Comparison of ENCODE assay signal across 1 cellular context in genomic region chr7:101321491-101322401, GRCh38.
TF ChIP-seq lines count a peak whose summit lies in the region.

IFT22 (minus strand) TSS chr7:101321812; CDS start chr7:101321709, 103 bp downstream.

TF ChIP-seq in HepG2, 621 proteins besides CTCF, POLR2A, EP300 and RAD21 (continued from another document and continues in another):
- TF ChIP-seq CENPT (CRISPR knock-in tag; IDR thresholded peaks at IDR 0.05; ENCODE audit: low read depth) (0 out of 2 replicates have a peak, but pooled peaks have one; percentile 67), ASH2L (IDR thresholded peaks at IDR 0.05; ENCODE audit: insufficient read length, low read depth, low read length) (peak; percentile 24), ZNF639 (CRISPR knock-in tag; conservative IDR thresholded peaks at IDR 0.05) (no peak), ZNF782 (CRISPR knock-in tag; IDR thresholded peaks at IDR 0.05; ENCODE audit: borderline replicate concordance) (0 out of 2 replicates have a peak, but pooled peaks have one; percentile 35), STAG1 (CRISPR knock-in tag; IDR thresholded peaks at IDR 0.05) (peak; percentile 68), NKX3-1 (CRISPR knock-in tag; IDR thresholded peaks at IDR 0.05) (no peak), CSRNP1 (CRISPR knock-in tag; IDR thresholded peaks at IDR 0.05) (0 out of 2 replicates have a peak, but pooled peaks have one; percentile 27), ATF4 (CRISPR knock-in tag; IDR thresholded peaks at IDR 0.05) (peak in 1 of 2 experiments; percentile 15; a peak in 1 of 4 replicates), JDP2 (CRISPR knock-in tag; IDR thresholded peaks at IDR 0.05; ENCODE audit: borderline replicate concordance) (no peak), DR1 (CRISPR knock-in tag; IDR thresholded peaks at IDR 0.05) (0 out of 2 replicates have a peak, but pooled peaks have one; percentile 37), HNF1B (CRISPR knock-in tag; IDR thresholded peaks at IDR 0.05) (peak; percentile 89), ATF2 (CRISPR knock-in tag; IDR thresholded peaks at IDR 0.05) (no peak), SAP130 (CRISPR knock-in tag; IDR thresholded peaks at IDR 0.05; ENCODE audit: low read depth) (peak; percentile 93), ETV5 (CRISPR knock-in tag; IDR thresholded peaks at IDR 0.05; ENCODE audit: borderline replicate concordance) (peak; percentile 72), MEF2D (CRISPR knock-in tag; IDR thresholded peaks at IDR 0.05) (peak; percentile 45; the same call in 1 of the 2 replicates), ZNF792 (CRISPR knock-in tag; IDR thresholded peaks at IDR 0.05) (no peak), PRMT3 (CRISPR knock-in tag; IDR thresholded peaks at IDR 0.05; ENCODE audit: borderline replicate concordance, low read depth) (no peak), PITX1 (CRISPR knock-in tag; IDR thresholded peaks at IDR 0.05) (peak; percentile 50; the same call in 1 of the 2 replicates), FOXP4 (CRISPR knock-in tag; IDR thresholded peaks at IDR 0.05) (no peak; the same call in 1 of the 2 replicates), ZFX (CRISPR knock-in tag; IDR thresholded peaks at IDR 0.05; ENCODE audit: low read depth) (peak; percentile 81), POGK (CRISPR knock-in tag; conservative IDR thresholded peaks at IDR 0.05) (0 out of 2 replicates have a peak, but pooled peaks have one; percentile 7), TAF1 (CRISPR knock-in tag; IDR thresholded peaks at IDR 0.05) (peak; percentile 80), SIN3B (IDR thresholded peaks at IDR 0.05; ENCODE audit: low read length) (0 out of 2 replicates have a peak, but pooled peaks have one; percentile 20), ZBTB14 (CRISPR knock-in tag; IDR thresholded peaks at IDR 0.05) (no peak), ARHGAP35 (CRISPR knock-in tag; IDR thresholded peaks at IDR 0.05; ENCODE audit: borderline replicate concordance) (peak; percentile 48; the same call in 1 of the 2 replicates), KAT8 (CRISPR knock-in tag; IDR thresholded peaks at IDR 0.05) (peak; percentile 93), BATF2 (CRISPR knock-in tag; IDR thresholded peaks at IDR 0.05) (no peak), PRDM15 (CRISPR knock-in tag; IDR thresholded peaks at IDR 0.05) (no peak), ZNF224 (CRISPR knock-in tag; IDR thresholded peaks at IDR 0.05) (no peak)
